In genomic region chr6:87494761-87495422, GRCh38 we compare ENCODE assay signal across 1 cellular context.
TF ChIP-seq lines count a peak whose summit lies in the region.

No MANE protein-coding gene starts in this region.

TF ChIP-seq in SK-N-SH, 30 proteins besides CTCF, POLR2A, EP300 and RAD21 (continued from another document):
- TF ChIP-seq ZBTB33 (IDR thresholded peaks at IDR 0.05; ENCODE audit: borderline replicate concordance, low read depth) = no peak
- no peak for TF ChIP-seq TAF1 (IDR thresholded peaks at IDR 0.05; ENCODE audit: borderline replicate concordance, low read depth, low read length)
- TF ChIP-seq USF2 (IDR thresholded peaks at IDR 0.05; ENCODE audit: borderline replicate concordance, low read depth, low read length) = no peak
- no peak for TF ChIP-seq EZH2phosphoT487 (IDR thresholded peaks at IDR 0.05; ENCODE audit: borderline replicate concordance, low read depth)
- no peak for TF ChIP-seq SIN3A (IDR thresholded peaks at IDR 0.05; ENCODE audit: borderline replicate concordance, low read depth, low read length)
- TF ChIP-seq GABPA (IDR thresholded peaks at IDR 0.05; ENCODE audit: low read depth) = no peak
- no peak for TF ChIP-seq PBX3 (IDR thresholded peaks at IDR 0.05)
- TF ChIP-seq MXI1 (IDR thresholded peaks at IDR 0.05; ENCODE audit: low read depth, low read length) = no peak
- no peak for TF ChIP-seq SMC3 (IDR thresholded peaks at IDR 0.05; ENCODE audit: low read depth, low read length)
- no peak for TF ChIP-seq FOXM1 (IDR thresholded peaks at IDR 0.05; ENCODE audit: low read depth)
- TF ChIP-seq TEAD4 (IDR thresholded peaks at IDR 0.05; ENCODE audit: borderline replicate concordance, insufficient read depth) = no peak
- TF ChIP-seq GATA2 (CRISPR knock-in tag; IDR thresholded peaks at IDR 0.05) = no peak
TF ChIP-seq in SK-N-SH: peak in this region for 0.
